Comparison of ENCODE assay signal across 10 cellular contexts in genomic region chr2:38533180-38533579, GRCh38.
A peak's percentile ranks its signal among the peaks of the same experiment; 100 is the strongest.
DNase-seq lines count a peak whose midpoint lies in the region; ATAC-seq and TF ChIP-seq lines count a peak whose summit lies in the region.
"Had no signal": no experiment of that assay in that cellular context is flagged by ENCODE, and none has a peak within 500 bp of the region (broad histone marks: within the 10 kb centered on the region; RNA-seq: fewer than 3 reads in every experiment).

No MANE protein-coding gene starts in this region.

- no peak overlapping the region for H3K4me3 ChIP-seq in Peyer's patch
- no peak overlapping the region for H3K4me3 ChIP-seq in upper lobe of right lung
- H3K4me3 ChIP-seq in left ventricle myocardium inferior: no peak overlapping the region
- H3K4me3 ChIP-seq: A549 had no signal

- intact Hi-C loops in upper lobe of right lung (cut with DNase I) (no loop called here), left ventricle myocardium inferior (cut with micrococcal nuclease) (no loop called here)

- H3K9me3 ChIP-seq in Peyer's patch: no peaks in the 10 kb centered on the region
- H3K9me3 ChIP-seq in upper lobe of right lung: no peaks in the 10 kb centered on the region
- no peaks in the 10 kb centered on the region for H3K9me3 ChIP-seq in left ventricle myocardium inferior (replicated peaks)
- H3K9me3 ChIP-seq: A549 had no signal

- H3K27ac ChIP-seq in Peyer's patch: peak overlapping the region in 1 of 4 donors; percentile 49
- no peak overlapping the region for H3K27ac ChIP-seq in upper lobe of right lung
- no peak overlapping the region for H3K27ac ChIP-seq in left ventricle myocardium inferior (replicated peaks)
- H3K27ac ChIP-seq: A549 had no signal

- DNase-seq in SIG-M5 treated with dmso at 0.1 percent for 504 hours (lab: John Stamatoyannopoulos, UW; ENCODE audit: unreplicated experiment) (peak; percentile 78), SIG-M5 (lab: John Stamatoyannopoulos, UW) (no peak), Peyer's patch (peak in 2 of 3 donors; percentile 77 to 81), upper lobe of right lung (no peak), left ventricle myocardium inferior (no peak), NCI-H69 (lab: John Stamatoyannopoulos, UW) (no peak)
- DNase-seq in stimulated activated CD4-positive, alpha-beta T cell treated with anti-CD3 and anti-CD28 coated beads, Interleukin-12 subunit alpha, Interleukin-12 subunit beta, amount 100 ng/mL, for 4 hours: no peak
- DNase-seq: activated naive CD8-positive, alpha-beta T cell treated with anti-CD3 and anti-CD28 coated beads, Interleukin-2, amount 10 ng/mL, durations not matched to agents 7 days and 5 days had no signal

- H3K27me3 ChIP-seq in Peyer's patch (no peaks in the 10 kb centered on the region), upper lobe of right lung (no peaks in the 10 kb centered on the region), left ventricle myocardium inferior (ENCODE audit: low read depth) (peaks cover 9% of the 10 kb centered on the region)

- TF ChIP-seq CTCF in Peyer's patch (IDR thresholded peaks at IDR 0.05): no peak
- no peak for TF ChIP-seq CTCF in upper lobe of right lung (IDR thresholded peaks at IDR 0.05)
- TF ChIP-seq CTCF in left ventricle myocardium inferior (IDR thresholded peaks at IDR 0.05; ENCODE audit: borderline replicate concordance): no peak

- ATAC-seq in HG03025 (IDR thresholded peaks at IDR 0.05; ENCODE audit: low FRiP score, unreplicated experiment): peak; percentile 97
- ATAC-seq in upper lobe of right lung: peak; percentile 74
- ATAC-seq: A549 had no signal

- no peak for TF ChIP-seq POLR2A in Peyer's patch (IDR thresholded peaks at IDR 0.05)

- no peaks in the 10 kb centered on the region for H3K36me3 ChIP-seq in Peyer's patch
- H3K36me3 ChIP-seq in upper lobe of right lung: no peaks in the 10 kb centered on the region
- no peaks in the 10 kb centered on the region for H3K36me3 ChIP-seq in left ventricle myocardium inferior

- H3K4me1 ChIP-seq in Peyer's patch (peaks cover 0 to 4% (median 0%) of the 10 kb centered on the region in 4 donors), upper lobe of right lung (no peaks in the 10 kb centered on the region), left ventricle myocardium inferior (peaks cover 17% of the 10 kb centered on the region)

Comparison
In these comparisons a context has a peak if more than half of its experiments do, and no peak if none do; other contexts are left out.
1. DNase-seq: peak in SIG-M5 treated with dmso at 0.1 percent for 504 hours (single experiment) and Peyer's patch (2 of 3); none in SIG-M5 (single experiment), upper lobe of right lung (single experiment), stimulated activated CD4-positive, alpha-beta T cell treated with anti-CD3 and anti-CD28 coated beads, Interleukin-12 subunit alpha, Interleukin-12 subunit beta, amount 100 ng/mL, for 4 hours (single experiment), left ventricle myocardium inferior (single experiment) and NCI-H69 (single experiment).